In genomic region chr4:153222162-153222789, GRCh38 we compare ENCODE assay signal across 8 cellular contexts. TPM values are rescaled to one million over a fixed set of nuclear protein-coding genes. Genes with fewer than 3 reads are reported as not detected.
A peak's percentile ranks its signal among the peaks of the same experiment; 100 is the strongest.
DNase-seq lines count a peak whose midpoint lies in the region; ATAC-seq and TF ChIP-seq lines count a peak whose summit lies in the region.

No MANE protein-coding gene starts in this region.

- DNase-seq in NCI-H1694 treated with DMSO at 0.1 percent for 48 hours (lab: John Stamatoyannopoulos, UW) = peak; percentile 13
- no peak for DNase-seq in NCI-H1694 (lab: John Stamatoyannopoulos, UW)
- DNase-seq in NCI-H524 treated with DMSO at 0.1 percent for 48 hours (lab: John Stamatoyannopoulos, UW) = peak; percentile 43
- peak; percentile 59 for DNase-seq in globus pallidus (ENCODE audit: low spot score)
- DNase-seq in neural crest cell (ENCODE audit: low read depth, low spot score) = no peak

- H3K9me3 Mint-ChIP-seq in activated naive CD8-positive, alpha-beta T cell (ENCODE audit: low read depth) = peaks cover 5% of the 10 kb centered on the region
- no peaks in the 10 kb centered on the region for H3K9me3 Mint-ChIP-seq in neural crest cell

- H3K27me3 Mint-ChIP-seq in activated naive CD8-positive, alpha-beta T cell = peaks cover 2% of the 10 kb centered on the region
- no peaks in the 10 kb centered on the region for H3K27me3 Mint-ChIP-seq in neural crest cell (ENCODE audit: low read depth)

- peak overlapping the region; percentile 86 for H3K4me3 Mint-ChIP-seq in activated naive CD8-positive, alpha-beta T cell
- H3K4me3 Mint-ChIP-seq in neural crest cell = peak overlapping the region; percentile 95

- peak; percentile 22 for ATAC-seq in HG02623 (IDR thresholded peaks at IDR 0.05; ENCODE audit: unreplicated experiment)
- ATAC-seq in HG03378 (IDR thresholded peaks at IDR 0.05; ENCODE audit: unreplicated experiment) = no peak

- no peak for TF ChIP-seq CTCF in neural crest cell (conservative IDR thresholded peaks at IDR 0.05)

- peaks cover 7% of the 10 kb centered on the region for H3K36me3 Mint-ChIP-seq in activated naive CD8-positive, alpha-beta T cell
- peaks cover 13% of the 10 kb centered on the region for H3K36me3 Mint-ChIP-seq in neural crest cell (ENCODE audit: low read depth)

- H3K4me1 Mint-ChIP-seq in activated naive CD8-positive, alpha-beta T cell (ENCODE audit: low read depth) = peaks cover 37% of the 10 kb centered on the region
- peaks cover 66% of the 10 kb centered on the region for H3K4me1 Mint-ChIP-seq in neural crest cell

- no peak overlapping the region for H3K27ac Mint-ChIP-seq in activated naive CD8-positive, alpha-beta T cell
- peak overlapping the region; percentile 97 for H3K27ac Mint-ChIP-seq in neural crest cell (ENCODE audit: unreplicated experiment)

RNA-seq across cellular contexts. Expression of gene TRIM2, which starts 18.0 kb away (rescaled TPM):
- 105 and 106 TPM in 2 replicates for total RNA-seq in neural crest cell

Comparison
In these comparisons a context has a peak if more than half of its experiments do, and no peak if none do; other contexts are left out.
1. DNase-seq: peak in NCI-H1694 treated with DMSO at 0.1 percent for 48 hours (single experiment), NCI-H524 treated with DMSO at 0.1 percent for 48 hours (single experiment) and globus pallidus (single experiment); none in NCI-H1694 (single experiment) and neural crest cell (single experiment).